Comparison of ENCODE assay signal across 10 cellular contexts in the genomic region with DNA sequence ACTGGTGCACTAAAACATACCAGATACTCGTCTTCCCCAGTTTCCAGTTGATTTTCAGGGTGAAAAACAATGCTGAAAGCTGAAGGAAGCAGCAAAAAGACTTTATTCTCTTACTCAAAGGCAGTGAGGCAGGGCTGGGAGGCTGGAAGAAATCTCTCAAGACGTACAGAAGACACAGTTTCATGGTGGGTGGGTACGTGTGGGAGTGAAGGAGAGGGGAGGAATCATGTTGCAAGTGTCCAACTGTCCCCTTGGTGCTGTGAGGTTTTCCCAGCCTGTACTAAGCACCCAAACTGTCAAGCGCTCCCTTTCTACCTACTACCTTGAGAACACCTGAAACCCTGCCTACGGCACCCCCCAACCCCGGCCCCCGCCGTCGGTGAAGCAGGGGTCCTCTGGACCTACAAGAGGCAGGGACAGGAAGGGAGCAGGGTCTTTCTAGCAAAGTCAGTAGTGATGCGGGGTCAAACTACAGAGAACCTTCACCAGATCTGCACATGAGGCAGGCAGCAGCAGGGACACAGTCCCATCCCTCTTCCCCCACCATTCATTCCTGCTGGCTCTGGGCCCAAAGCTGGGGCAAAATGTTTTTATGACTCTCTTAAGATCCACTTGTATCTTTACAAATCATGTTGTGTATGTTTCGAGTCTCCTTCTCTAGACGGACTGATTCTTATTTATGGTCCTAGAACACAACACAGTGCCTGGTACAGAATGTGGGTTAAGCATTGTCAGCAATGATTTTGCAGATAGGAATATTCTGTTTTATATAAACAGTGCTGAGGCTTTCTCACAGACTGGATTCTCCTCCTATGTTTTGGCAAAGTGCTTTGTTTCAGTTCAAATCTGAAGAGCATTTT. TPM values are rescaled to one million over a fixed set of nuclear protein-coding genes. Genes with fewer than 3 reads are reported as not detected.
DNase-seq lines count a peak whose midpoint lies in the region; ATAC-seq, FAIRE-seq and TF ChIP-seq lines count a peak whose summit lies in the region.
"Had no signal": no experiment of that assay in that cellular context is flagged by ENCODE, and none has a peak within 500 bp of the region (broad histone marks: within the 10 kb centered on the region; RNA-seq: fewer than 3 reads in every experiment).

No MANE protein-coding gene starts in this region.

- H3K36me3 Mint-ChIP-seq in activated B cell treated with CpG ODN at 0.5 μM for 24 hours (ENCODE audit: low read depth), result peaks cover 16% of the 10 kb centered on the region
- no peaks in the 10 kb centered on the region for H3K36me3 Mint-ChIP-seq in nephron (ENCODE audit: low read depth)

- H4K20me1 ChIP-seq in BLaER1 treated with 17β-estradiol and CSF1 and Interleukin-3, amounts not matched to agents 10 nM and 100 nM, result peaks cover 5 to 15% (median 14%) of the 10 kb centered on the region in 11 experiments; a peak in 21 of 22 replicates

- TF ChIP-seq CTCF in D721Med (IDR thresholded peaks at IDR 0.05; ENCODE audit: insufficient read depth, missing control alignments), result no peak
- TF ChIP-seq CTCF in activated B cell treated with CpG ODN at 0.5 μM for 24 hours (IDR thresholded peaks at IDR 0.05), result no peak
- no peak for TF ChIP-seq CTCF in nephron (IDR thresholded peaks at IDR 0.05; ENCODE audit: unreplicated experiment in 3 of 3)

- intact Hi-C loops in activated B cell treated with CpG ODN at 0.5 μM for 24 hours (cut with micrococcal nuclease), result loop anchor here (5.0 kb wide), 4 partner anchors 94 to 814 kb away; a partner anchor contains a TSS

- 0 out of 22 replicates have a peak, but pooled peaks cover 0 to 7% (median 0%) of the 10 kb centered on the region in 11 experiments for H3K36me3 ChIP-seq in BLaER1 treated with 17β-estradiol and CSF1 and Interleukin-3, amounts not matched to agents 10 nM and 100 nM

- H3K9me3 Mint-ChIP-seq in activated B cell treated with CpG ODN at 0.5 μM for 24 hours (no peaks in the 10 kb centered on the region), nephron (no peaks in the 10 kb centered on the region)

- peak; percentile 55 for FAIRE-seq in D721Med (lab: Jason Lieb, UNC)
- FAIRE-seq: RCC 7860 had no signal

- DNase-seq in D721Med (ENCODE audit: insufficient read length, low spot score) (no peak), activated B cell treated with CpG ODN at 0.5 μM for 24 hours (no peak), NCI-H748 treated with DMSO at 0.1 percent for 48 hours (lab: John Stamatoyannopoulos, UW) (no peak), NCI-H524 treated with DMSO at 0.1 percent for 48 hours (lab: John Stamatoyannopoulos, UW) (no peak), kidney tubule cell (ENCODE audit: low spot score) (no peak)
- DNase-seq: GOT3, NCI-H146 had no signal

- H3K27me3 Mint-ChIP-seq in activated B cell treated with CpG ODN at 0.5 μM for 24 hours (no peaks in the 10 kb centered on the region), nephron (ENCODE audit: low read depth) (peaks cover 44% of the 10 kb centered on the region)

- peaks cover 0 to 31% (median 23%) of the 10 kb centered on the region in 11 experiments; a peak in 16 of 22 replicates for H3K27me3 ChIP-seq in BLaER1 treated with 17β-estradiol and CSF1 and Interleukin-3, amounts not matched to agents 10 nM and 100 nM

- peak overlapping the region; percentile 42 for H3K27ac Mint-ChIP-seq in activated B cell treated with CpG ODN at 0.5 μM for 24 hours
- peak overlapping the region in 2 of 3 experiments; percentile 22 to 69 for H3K27ac Mint-ChIP-seq in nephron

- peaks cover 50% of the 10 kb centered on the region for H3K4me1 Mint-ChIP-seq in activated B cell treated with CpG ODN at 0.5 μM for 24 hours
- H3K4me1 Mint-ChIP-seq in nephron, result peaks cover 50% of the 10 kb centered on the region

- POLR2A ChIA-PET in activated B cell treated with CpG ODN at 0.5 μM for 24 hours (lab: Charles Lee), result interaction anchor here (3.1 kb wide), 1 partner anchor 105 kb away, joined by 19 read pairs; no protein-coding TSS in a partner anchor

- ATAC-seq in activated B cell treated with CpG ODN at 0.5 μM for 24 hours (ENCODE audit: low read depth), result no peak

- H3K9ac ChIP-seq in BLaER1 treated with 17β-estradiol and CSF1 and Interleukin-3, amounts not matched to agents 10 nM and 100 nM, result peak overlapping the region in 5 of 11 experiments; percentile 97 to 99 (median 98); a peak in 7 of 22 replicates

- no peak overlapping the region; a peak in 1 of 20 replicates for H3K4me3 ChIP-seq in BLaER1 treated with 17β-estradiol and CSF1 and Interleukin-3, amounts not matched to agents 10 nM and 100 nM

- CTCF ChIA-PET in activated B cell treated with CpG ODN at 0.5 μM for 24 hours (lab: Charles Lee), result interaction anchor here (0.8 kb wide), 1 partner anchor 94 kb away, joined by 3 read pairs; no protein-coding TSS in a partner anchor

- H3K9me3 ChIP-seq in BLaER1 treated with 17β-estradiol and CSF1 and Interleukin-3, amounts not matched to agents 10 nM and 100 nM (replicated peaks in 1 of 11), result no peaks in the 10 kb centered on the region

- H3K4me3 Mint-ChIP-seq in activated B cell treated with CpG ODN at 0.5 μM for 24 hours (no peak overlapping the region), nephron (peak overlapping the region; percentile 64 to 100 (median 98))

- peak overlapping the region; percentile 89 to 98 (median 94) for H3K4me2 ChIP-seq in BLaER1 treated with 17β-estradiol and CSF1 and Interleukin-3, amounts not matched to agents 10 nM and 100 nM

- H3K4me1 ChIP-seq in BLaER1 treated with 17β-estradiol and CSF1 and Interleukin-3, amounts not matched to agents 10 nM and 100 nM, result peaks cover 42 to 73% (median 66%) of the 10 kb centered on the region in 10 experiments

- peak overlapping the region; percentile 12 to 100 (median 99); a peak in 18 of 22 replicates for H3K27ac ChIP-seq in BLaER1 treated with 17β-estradiol and CSF1 and Interleukin-3, amounts not matched to agents 10 nM and 100 nM

RNA-seq across cellular contexts. Expression of a gene that starts 2.4 kb away (rescaled TPM):
- 10.3 and 11.1 TPM in 2 replicates for total RNA-seq in activated B cell treated with CpG ODN at 0.5 μM for 24 hours
